In genomic region chr1:119345398-119345797, GRCh38 we compare ENCODE assay signal across 30 cellular contexts. TPM values are rescaled to one million over a fixed set of nuclear protein-coding genes. Genes with fewer than 3 reads are reported as not detected.
"Had no signal": no experiment of that assay in that cellular context is flagged by ENCODE, and none has a peak within 500 bp of the region (broad histone marks: within the 10 kb centered on the region; RNA-seq: fewer than 3 reads in every experiment).

No MANE protein-coding gene starts in this region.

- H3K9me3 ChIP-seq: ovary, psoas muscle, suprapubic skin, testis, tibial artery, vagina had no signal

- FAIRE-seq: urothelium cell line had no signal

- H3K36me3 ChIP-seq: neural progenitor cell, ovary, stomach, suprapubic skin, tibial artery, upper lobe of left lung, vagina had no signal

- H3K4me3 ChIP-seq: neural progenitor cell, ovary, psoas muscle, skin epidermis, stomach, suprapubic skin, testis, tibial artery, upper lobe of left lung, vagina had no signal

- H3K4me1 ChIP-seq: neural progenitor cell, parathyroid adenoma, psoas muscle, suprapubic skin, testis, tibial artery, upper lobe of left lung, vagina had no signal

- DNase-seq: naive thymus-derived CD4-positive, alpha-beta T cell; natural killer cell; occipital lobe; ovary; posterior cingulate gyrus; psoas muscle; right cardiac atrium; stimulated activated CD4-positive, alpha-beta T cell treated with anti-CD3 and anti-CD28 coated beads, Interleukin-15, amount 100 ng/mL, for 24 hours; stimulated activated CD4-positive, alpha-beta T cell treated with anti-CD3 and anti-CD28 coated beads, Interleukin-2, amount 100 ng/mL, for 24 hours; stimulated activated CD4-positive, alpha-beta T cell treated with anti-CD3 and anti-CD28 coated beads, Interleukin-2, amount 100 ng/mL, for 48 hours; stimulated activated CD4-positive, alpha-beta T cell treated with anti-CD3 and anti-CD28 coated beads, Interleukin-4, amount 100 ng/mL, for 24 hours; stimulated activated naive B cell treated with anti-CD40 and anti-IgM and Interleukin-4, amounts not matched to agents 10 μg/mL and 1 μg/mL and 100 μg/mL, for 72 hours; stimulated activated naive CD4-positive, alpha-beta T cell treated with Interleukin-2 at 50 U/mL for 16 hours; stomach; testis; tibial artery; trophoblast cell; upper lobe of left lung had no signal

- H3K27me3 ChIP-seq: neural progenitor cell, ovary, stomach, suprapubic skin, testis, tibial artery, upper lobe of left lung, vagina had no signal

- H3K27ac ChIP-seq: neural progenitor cell, ovary, parathyroid adenoma, psoas muscle, skin epidermis, stomach, suprapubic skin, testis, tibial artery, upper lobe of left lung, vagina had no signal

- ATAC-seq: naive thymus-derived CD4-positive, alpha-beta T cell; natural killer cell; psoas muscle; right cardiac atrium; sciatic nerve; stimulated activated effector memory CD8-positive, alpha-beta T cell treated with anti-CD3 and anti-CD28 coated beads, Interleukin-12 subunit alpha, Interleukin-12 subunit beta, amount 100 ng/mL, for 72 hours; stimulated activated naive B cell treated with anti-CD40 and anti-IgM and Interleukin-4, amounts not matched to agents 10 μg/mL and 1 μg/mL and 100 μg/mL, for 72 hours had no signal

RNA-seq across cellular contexts. Expression of gene HAO2, which starts 23.2 kb away (rescaled TPM):
- total RNA-seq: naive thymus-derived CD4-positive, alpha-beta T cell; natural killer cell; occipital lobe; osteoblast; progenitor cell of endocrine pancreas; psoas muscle; renal cortical epithelial cell; right cardiac atrium; sciatic nerve; testis; vagina had no signal
- polyA plus RNA-seq: naive thymus-derived CD4-positive, alpha-beta T cell; neural cell; ovary; psoas muscle; right cardiac atrium; stomach had no signal
